Comparison of ENCODE assay signal across 23 cellular contexts in the genomic region with DNA sequence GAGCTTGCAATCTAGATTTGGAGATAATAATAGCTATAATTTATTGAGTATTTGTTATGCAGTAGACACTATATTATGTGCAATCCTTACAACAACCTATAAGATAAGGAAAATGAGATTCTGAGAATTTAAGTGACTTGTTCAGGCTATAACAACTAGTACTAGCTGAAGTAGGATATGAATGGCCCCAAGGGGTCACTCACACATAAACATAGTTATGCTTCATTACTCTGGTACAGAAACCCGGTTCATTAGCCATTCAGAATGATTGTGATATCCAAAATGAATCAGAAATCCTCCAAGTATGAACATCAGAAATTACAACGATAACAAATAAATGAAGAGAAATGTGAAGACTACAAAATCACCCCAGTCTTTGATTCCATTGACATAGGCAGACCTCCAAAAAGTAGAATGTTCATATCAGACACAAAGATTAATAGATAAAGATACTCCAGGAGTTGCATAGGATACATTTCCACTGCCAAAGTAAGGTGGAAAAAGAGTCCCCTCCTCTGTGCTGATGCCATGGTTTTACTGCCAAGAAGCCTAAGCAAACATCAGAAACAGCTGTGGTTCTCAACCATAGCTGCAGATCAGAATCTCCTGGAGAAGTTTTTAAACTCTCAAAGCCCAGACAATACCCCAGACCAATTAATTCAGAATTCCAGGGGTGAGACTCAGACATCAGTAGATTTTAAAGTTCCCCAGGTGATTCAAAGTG. TPM values are rescaled to one million over a fixed set of nuclear protein-coding genes. Genes with fewer than 3 reads are reported as not detected.
A peak's percentile ranks its signal among the peaks of the same experiment; 100 is the strongest.
DNase-seq lines count a peak whose midpoint lies in the region; ATAC-seq and TF ChIP-seq lines count a peak whose summit lies in the region.
"Had no signal": no experiment of that assay in that cellular context is flagged by ENCODE, and none has a peak within 500 bp of the region (broad histone marks: within the 10 kb centered on the region; RNA-seq: fewer than 3 reads in every experiment).

No MANE protein-coding gene starts in this region.

- no peak overlapping the region for H3K4me3 ChIP-seq in left ventricle myocardium inferior
- H3K4me3 ChIP-seq: BLaER1 treated with 17β-estradiol and CSF1 and Interleukin-3, amounts not matched to agents 10 nM and 100 nM; heart right ventricle; SK-N-MC; vagina had no signal

- no peaks in the 10 kb centered on the region for H3K9me3 ChIP-seq in left ventricle myocardium inferior (replicated peaks)
- H3K9me3 ChIP-seq: heart right ventricle, vagina had no signal

- H3K4me3 Mint-ChIP-seq in chondrocyte (ENCODE audit: unreplicated experiment): no peak overlapping the region
- no peak overlapping the region for H3K4me3 Mint-ChIP-seq in immature natural killer cell
- H3K4me3 Mint-ChIP-seq: activated CD4-positive, alpha-beta memory T cell treated with anti-CD3 and anti-CD28 coated beads for 36 hours; central memory CD8-positive, alpha-beta T cell had no signal

- intact Hi-C loops in left ventricle myocardium inferior (cut with micrococcal nuclease) (no loop called here), Right ventricle myocardium superior (cut with DNase I) (no loop called here)

- DNase-seq in left ventricle myocardium inferior (no peak), Right ventricle myocardium superior (no peak), chondrocyte (ENCODE audit: low spot score) (no peak), islet precursor cell (peak; percentile 22), immature natural killer cell (no peak), activated T-cell treated with anti-CD3 and anti-CD28 coated beads for 4 hours (no peak)
- no peak for DNase-seq in stimulated activated CD4-positive, alpha-beta T cell treated with anti-CD3 and anti-CD28 coated beads, Interleukin-4, amount 100 ng/mL, for 4 hours
- DNase-seq in activated CD4-positive, alpha-beta T cell treated with anti-CD3 and anti-CD28 coated beads for 48 hours: no peak
- DNase-seq: activated CD4-positive, alpha-beta memory T cell treated with anti-CD3 and anti-CD28 coated beads for 36 hours; activated naive CD4-positive, alpha-beta T cell; GOT3; heart right ventricle; KBM-7; left ventricle myocardium superior; NCI-H1694 treated with DMSO at 0.1 percent for 48 hours; NCI-H345; stimulated activated CD4-positive, alpha-beta T cell treated with anti-CD3 and anti-CD28 coated beads, Interleukin-12 subunit alpha, Interleukin-12 subunit beta, amount 100 ng/mL, for 4 hours; T-helper 2 cell had no signal

- H3K27me3 ChIP-seq in left ventricle myocardium inferior (ENCODE audit: low read depth): no peaks in the 10 kb centered on the region
- H3K27me3 ChIP-seq: BLaER1 treated with 17β-estradiol and CSF1 and Interleukin-3, amounts not matched to agents 10 nM and 100 nM; heart right ventricle; vagina had no signal

- H3K4me1 ChIP-seq in left ventricle myocardium inferior: peaks cover 53% of the 10 kb centered on the region
- H3K4me1 ChIP-seq: vagina had no signal

- H3K27ac Mint-ChIP-seq in chondrocyte (ENCODE audit: unreplicated experiment) (peak overlapping the region; percentile 82), immature natural killer cell (no peak overlapping the region)
- H3K27ac Mint-ChIP-seq: activated CD4-positive, alpha-beta memory T cell treated with anti-CD3 and anti-CD28 coated beads for 36 hours had no signal

- peak overlapping the region; percentile 47 for H3K27ac ChIP-seq in left ventricle myocardium inferior (replicated peaks)
- H3K27ac ChIP-seq: SK-N-MC, vagina, VCaP had no signal

- no peaks in the 10 kb centered on the region for H3K9me3 Mint-ChIP-seq in chondrocyte (ENCODE audit: low read depth)
- no peaks in the 10 kb centered on the region for H3K9me3 Mint-ChIP-seq in immature natural killer cell
- H3K9me3 Mint-ChIP-seq: central memory CD8-positive, alpha-beta T cell had no signal

- H3K27me3 Mint-ChIP-seq in chondrocyte (ENCODE audit: low read depth): no peaks in the 10 kb centered on the region
- H3K27me3 Mint-ChIP-seq in immature natural killer cell (ENCODE audit: low read depth in 3 of 3): peaks cover 0 to 12% (median 5%) of the 10 kb centered on the region in 3 donors
- H3K27me3 Mint-ChIP-seq: central memory CD8-positive, alpha-beta T cell had no signal

- no peak for ATAC-seq in Right ventricle myocardium superior (ENCODE audit: poor library complexity)

- TF ChIP-seq CTCF in left ventricle myocardium inferior (IDR thresholded peaks at IDR 0.05; ENCODE audit: borderline replicate concordance): no peak
- TF ChIP-seq CTCF in chondrocyte (IDR thresholded peaks at IDR 0.05): peak; percentile 28

- no peaks in the 10 kb centered on the region for H3K36me3 ChIP-seq in left ventricle myocardium inferior
- H3K36me3 ChIP-seq: heart right ventricle, vagina had no signal

- H3K36me3 Mint-ChIP-seq in chondrocyte (ENCODE audit: low read depth) (no peaks in the 10 kb centered on the region), immature natural killer cell (no peaks in the 10 kb centered on the region)
- H3K36me3 Mint-ChIP-seq: activated CD4-positive, alpha-beta memory T cell treated with anti-CD3 and anti-CD28 coated beads for 36 hours had no signal

- peaks cover 91% of the 10 kb centered on the region for H3K4me1 Mint-ChIP-seq in chondrocyte (ENCODE audit: low read depth)
- no peaks in the 10 kb centered on the region for H3K4me1 Mint-ChIP-seq in immature natural killer cell

RNA-seq across cellular contexts. Expression of gene NID2, which starts 8.6 kb away (rescaled TPM):
- total RNA-seq in left ventricle myocardium inferior (35.2 TPM), Right ventricle myocardium superior (39.5 TPM), chondrocyte (49.4 to 67.8 TPM (median 51.6 TPM) in 3 replicates)
- under 1 TPM; 0.31 to 0.95 (median 0.35) TPM for polyA plus RNA-seq in immature natural killer cell
- total RNA-seq: activated CD4-positive, alpha-beta memory T cell treated with anti-CD3 and anti-CD28 coated beads for 36 hours had no signal
